In the genomic region with DNA sequence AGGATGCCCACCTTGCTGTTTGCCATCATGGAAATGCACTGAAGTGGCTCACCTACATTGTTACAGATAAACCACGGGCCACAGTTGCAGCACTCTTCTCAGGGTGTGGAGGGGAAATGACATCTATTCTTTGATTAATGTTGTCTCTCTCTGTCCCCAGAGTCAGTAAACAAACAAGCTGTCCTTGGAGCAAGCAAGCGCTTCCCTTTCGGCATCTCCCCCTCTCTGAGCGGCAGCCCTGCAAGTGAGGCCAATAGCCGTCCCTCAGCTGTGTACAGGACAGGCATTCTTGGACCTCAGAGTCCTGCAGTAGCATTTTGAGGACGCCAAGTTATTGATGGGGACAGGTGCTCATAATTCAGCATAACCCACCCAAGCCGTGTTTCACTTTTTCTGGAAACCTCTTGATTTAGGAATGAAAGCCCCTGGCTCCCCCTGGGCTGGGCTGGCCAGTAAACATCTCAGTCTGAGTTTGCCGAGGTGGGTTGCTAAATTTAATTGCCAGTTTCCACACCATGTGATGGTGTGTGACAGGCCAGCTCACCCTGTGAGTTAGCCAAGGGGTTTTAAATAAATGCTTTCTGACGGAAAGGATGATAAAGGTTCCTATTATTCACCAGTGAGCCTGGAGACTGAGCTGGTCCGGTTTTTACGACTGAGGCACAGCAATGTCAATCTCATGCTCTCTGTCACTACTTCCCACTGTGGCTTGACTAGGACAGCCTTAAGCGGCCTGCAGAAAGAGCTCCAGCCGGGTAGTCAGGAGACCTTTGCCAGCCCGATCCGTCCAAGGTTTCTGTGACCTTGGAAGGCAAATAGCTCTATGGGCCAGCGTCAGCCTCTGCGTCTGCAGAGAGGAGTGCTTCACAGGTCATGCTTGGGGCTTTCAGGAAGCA, we compare ENCODE assay signal across 27 cellular contexts.
DNase-seq lines count a peak whose midpoint lies in the region; TF ChIP-seq lines count a peak whose summit lies in the region.
"Had no signal": no experiment of that assay in that cellular context is flagged by ENCODE, and none has a peak within 500 bp of the region (broad histone marks: within the 10 kb centered on the region; RNA-seq: fewer than 3 reads in every experiment).

No MANE protein-coding gene starts in this region.

- TF ChIP-seq CTCF in HL-60 (IDR thresholded peaks at IDR 0.05; ENCODE audit: insufficient read depth, low read length) (no peak), PC-9 (conservative IDR thresholded peaks at IDR 0.05) (no peak), cardiac muscle cell (IDR thresholded peaks at IDR 0.05; ENCODE audit: low read depth, low read length) (no peak)

- no peak overlapping the region for H3K9ac ChIP-seq in trophoblast cell (ENCODE audit: low read length)
- H3K9ac ChIP-seq: KMS-11, parathyroid adenoma had no signal

- no peak overlapping the region for H3K4me3 Mint-ChIP-seq in activated T-helper 1 cell treated with anti-CD3 and anti-CD28 coated beads, Interleukin-12 subunit alpha, Interleukin-12 subunit beta, Interleukin-2, Interleukin-4 antibody, amounts not matched to agents 30 ng/mL and 10 ng/mL and 1 ng/mL, durations not matched to agents 14 hours and 24 hours and 36 hours
- H3K4me3 Mint-ChIP-seq in activated naive CD8-positive, alpha-beta T cell treated with anti-CD3 and anti-CD28 coated beads for 36 hours, result no peak overlapping the region
- H3K4me3 Mint-ChIP-seq: activated CD4-positive, alpha-beta memory T cell treated with anti-CD3 and anti-CD28 coated beads, Interleukin-2, amount 10 ng/mL, durations not matched to agents 7 days and 5 days; CD8-positive, alpha-beta memory T cell; memory B cell; naive thymus-derived CD4-positive, alpha-beta T cell; WTC11 had no signal

- no peak overlapping the region for H4K12ac ChIP-seq in trophoblast cell (ENCODE audit: low read depth, low read length)

- peaks cover 16% of the 10 kb centered on the region for H3K27me3 Mint-ChIP-seq in activated T-helper 1 cell treated with anti-CD3 and anti-CD28 coated beads, Interleukin-12 subunit alpha, Interleukin-12 subunit beta, Interleukin-2, Interleukin-4 antibody, amounts not matched to agents 30 ng/mL and 10 ng/mL and 1 ng/mL, durations not matched to agents 14 hours and 24 hours and 36 hours (ENCODE audit: insufficient read depth)
- no peaks in the 10 kb centered on the region for H3K27me3 Mint-ChIP-seq in activated naive CD8-positive, alpha-beta T cell treated with anti-CD3 and anti-CD28 coated beads for 36 hours

- WGBS in trophoblast cell (ENCODE audit: extremely low coverage, insufficient coverage, insufficient read length), result no CpG with 5 or more reads among the region's 17 CpGs

- H3K18ac ChIP-seq in trophoblast cell (ENCODE audit: low read length), result no peak overlapping the region

- no peak overlapping the region for H3K14ac ChIP-seq in trophoblast cell (ENCODE audit: low read length)

- H2BK120ac ChIP-seq in trophoblast cell (ENCODE audit: insufficient read depth, low read length, poor library complexity), result no peak overlapping the region

- H2AK5ac ChIP-seq in trophoblast cell (ENCODE audit: low read length), result no peak overlapping the region

- H3K9me3 Mint-ChIP-seq in activated T-helper 1 cell treated with anti-CD3 and anti-CD28 coated beads, Interleukin-12 subunit alpha, Interleukin-12 subunit beta, Interleukin-2, Interleukin-4 antibody, amounts not matched to agents 30 ng/mL and 10 ng/mL and 1 ng/mL, durations not matched to agents 14 hours and 24 hours and 36 hours, result no peaks in the 10 kb centered on the region
- no peaks in the 10 kb centered on the region for H3K9me3 Mint-ChIP-seq in activated naive CD8-positive, alpha-beta T cell treated with anti-CD3 and anti-CD28 coated beads for 36 hours
- H3K9me3 Mint-ChIP-seq: activated CD4-positive, alpha-beta memory T cell treated with anti-CD3 and anti-CD28 coated beads, Interleukin-2, amount 10 ng/mL, durations not matched to agents 7 days and 5 days; CD8-positive, alpha-beta memory T cell; memory B cell; naive thymus-derived CD4-positive, alpha-beta T cell had no signal

- H3K4ac ChIP-seq in trophoblast cell (ENCODE audit: low read depth, low read length), result no peak overlapping the region

- intact Hi-C loops in PC-9 (cut with micrococcal nuclease; ENCODE audit: unreplicated experiment), result no loop called here
- intact Hi-C loops in activated T-helper 1 cell treated with anti-CD3 and anti-CD28 coated beads, Interleukin-12 subunit alpha, Interleukin-12 subunit beta, Interleukin-2, Interleukin-4 antibody, amounts not matched to agents 30 ng/mL and 10 ng/mL and 1 ng/mL, durations not matched to agents 14 hours and 24 hours and 36 hours (cut with micrococcal nuclease), result no loop called here

- H3K23ac ChIP-seq in trophoblast cell (ENCODE audit: low read length), result no peak overlapping the region

- H3K9me3 ChIP-seq in PC-9 (ENCODE audit: insufficient read depth, low read depth) (no peaks in the 10 kb centered on the region), cardiac muscle cell (ENCODE audit: low read depth) (no peaks in the 10 kb centered on the region), trophoblast cell (ENCODE audit: insufficient read depth, low read depth, low read length) (no peaks in the 10 kb centered on the region)
- H3K9me3 ChIP-seq: transverse colon had no signal

- no peaks in the 10 kb centered on the region for H3K36me3 ChIP-seq in PC-9 (ENCODE audit: low read depth)
- H3K36me3 ChIP-seq in cardiac muscle cell, result no peaks in the 10 kb centered on the region
- no peaks in the 10 kb centered on the region for H3K36me3 ChIP-seq in trophoblast cell (ENCODE audit: control insufficient read depth in 1 of 2, insufficient read depth in 2 of 2, low read length in 2 of 2)
- H3K36me3 ChIP-seq: transverse colon had no signal

- CTCF ChIA-PET in PC-9 (lab: Charles Lee), result no interaction called here

- H3K4me1 ChIP-seq in PC-9 (replicated peaks; ENCODE audit: insufficient read depth) (peaks cover 34% of the 10 kb centered on the region), cardiac muscle cell (ENCODE audit: low read depth) (peaks cover 25% of the 10 kb centered on the region), trophoblast cell (ENCODE audit: control insufficient read depth in 1 of 2, insufficient read depth in 2 of 2, low read length in 2 of 2) (peaks cover 0 to 4% of the 10 kb centered on the region in 2 experiments)
- H3K4me1 ChIP-seq: parathyroid adenoma had no signal

- POLR2A ChIA-PET in PC-9 (lab: Charles Lee; ENCODE audit: unreplicated experiment), result no interaction called here

- no peaks in the 10 kb centered on the region for H3K9me2 ChIP-seq in PC-9 (ENCODE audit: insufficient read depth)

- peaks cover 8% of the 10 kb centered on the region for H3F3A ChIP-seq in PC-9 (ENCODE audit: insufficient read depth, low read depth)

- no peak overlapping the region for H2AFZ ChIP-seq in PC-9
- H2AFZ ChIP-seq in trophoblast cell (ENCODE audit: insufficient read depth, low read length, poor library complexity), result no peak overlapping the region
- H2AFZ ChIP-seq: parathyroid adenoma had no signal

- H3K4me3 ChIP-seq in HL-60 (replicated peaks; ENCODE audit: insufficient read depth, low read length), result no peak overlapping the region
- no peak overlapping the region for H3K4me3 ChIP-seq in PC-9
- no peak overlapping the region for H3K4me3 ChIP-seq in cardiac muscle cell
- H3K4me3 ChIP-seq in trophoblast cell (ENCODE audit: low read depth, low read length), result no peak overlapping the region
- H3K4me3 ChIP-seq: transverse colon had no signal

- H4K91ac ChIP-seq in trophoblast cell (ENCODE audit: low read depth, low read length), result peak overlapping the region; percentile 27

- no peaks in the 10 kb centered on the region for H3K4me1 Mint-ChIP-seq in activated T-helper 1 cell treated with anti-CD3 and anti-CD28 coated beads, Interleukin-12 subunit alpha, Interleukin-12 subunit beta, Interleukin-2, Interleukin-4 antibody, amounts not matched to agents 30 ng/mL and 10 ng/mL and 1 ng/mL, durations not matched to agents 14 hours and 24 hours and 36 hours (ENCODE audit: low read depth)
- peaks cover 9% of the 10 kb centered on the region for H3K4me1 Mint-ChIP-seq in activated naive CD8-positive, alpha-beta T cell treated with anti-CD3 and anti-CD28 coated beads for 36 hours
- H3K4me1 Mint-ChIP-seq: activated CD4-positive, alpha-beta memory T cell treated with anti-CD3 and anti-CD28 coated beads, Interleukin-2, amount 10 ng/mL, durations not matched to agents 7 days and 5 days; CD8-positive, alpha-beta memory T cell; memory B cell had no signal

- no peak overlapping the region for H4K8ac ChIP-seq in trophoblast cell (ENCODE audit: low read depth, low read length)

- no peak overlapping the region for H2BK12ac ChIP-seq in trophoblast cell (ENCODE audit: low read length)

- H3K27ac ChIP-seq in HL-60 (replicated peaks) (peak overlapping the region; percentile 99), PC-9 (peak overlapping the region; percentile 86), cardiac muscle cell (peak overlapping the region; percentile 46), trophoblast cell (ENCODE audit: low read depth, low read length) (no peak overlapping the region)
- H3K27ac ChIP-seq: KMS-11, parathyroid adenoma, transverse colon had no signal

- DNase-seq in HL-60 (ENCODE audit: low read depth in 1 of 2, low spot score in 1 of 2), result no peak
- no peak for DNase-seq in PC-9
- peak in 1 of 2 donors; percentile 53 for DNase-seq in cardiac muscle cell (ENCODE audit: low read depth in 1 of 2, low spot score in 1 of 2)
- DNase-seq in trophoblast cell, result no peak
- no peak for DNase-seq in glomerular visceral epithelial cell (ENCODE audit: extremely low spot score)
- no peak for DNase-seq in activated T-helper 1 cell treated with anti-CD3 and anti-CD28 coated beads, Interleukin-12 subunit alpha, Interleukin-12 subunit beta, Interleukin-2, Interleukin-4 antibody, amounts not matched to agents 30 ng/mL and 10 ng/mL and 1 ng/mL, durations not matched to agents 14 hours and 24 hours and 36 hours (ENCODE audit: low spot score)
- no peak for DNase-seq in activated naive CD8-positive, alpha-beta T cell treated with anti-CD3 and anti-CD28 coated beads for 36 hours
- DNase-seq in NCI-H1048 (lab: John Stamatoyannopoulos, UW), result no peak
- DNase-seq: activated CD4-positive, alpha-beta memory T cell treated with anti-CD3 and anti-CD28 coated beads, Interleukin-2, amount 10 ng/mL, durations not matched to agents 7 days and 5 days; activated T-cell treated with anti-CD3 and anti-CD28 coated beads for 4 hours; amygdala; caudate nucleus; CD8-positive, alpha-beta memory T cell; DMS79; foreskin fibroblast; H7; kidney; naive thymus-derived CD4-positive, alpha-beta T cell; NCI-H82; stimulated activated CD4-positive, alpha-beta T cell treated with anti-CD3 and anti-CD28 coated beads, Interleukin-2, amount 100 ng/mL, for 24 hours; stimulated activated naive CD8-positive, alpha-beta T cell treated with anti-CD3 and anti-CD28 coated beads, Interleukin-15, Interleukin-2, amounts not matched to agents 100 U/mL and 50 U/mL, for 24 hours; T-helper 9 cell; transverse colon had no signal

- no peaks in the 10 kb centered on the region for H3K79me2 ChIP-seq in PC-9 (ENCODE audit: low read depth)
- H3K79me2 ChIP-seq in trophoblast cell (ENCODE audit: control insufficient read depth, insufficient read depth, low read length, poor library complexity), result no peaks in the 10 kb centered on the region
- H3K79me2 ChIP-seq: parathyroid adenoma had no signal

- BruUV-seq in PC-9 (replicated peaks; lab: Mats Ljungman, UMichigan), result no TSS peak

- no peaks in the 10 kb centered on the region for H4K20me1 ChIP-seq in PC-9 (ENCODE audit: insufficient read depth)

- H3K27me3 ChIP-seq in HL-60 (ENCODE audit: insufficient read depth, poor library complexity, severe bottlenecking), result no peaks in the 10 kb centered on the region
- H3K27me3 ChIP-seq in PC-9 (ENCODE audit: insufficient read depth, low read depth), result no peaks in the 10 kb centered on the region
- H3K27me3 ChIP-seq in cardiac muscle cell, result no peaks in the 10 kb centered on the region
- H3K27me3 ChIP-seq in trophoblast cell (ENCODE audit: insufficient read depth, low read length), result no peaks in the 10 kb centered on the region
- H3K27me3 ChIP-seq: transverse colon had no signal

- no peak overlapping the region for H2BK5ac ChIP-seq in trophoblast cell (ENCODE audit: low read depth, low read length, poor library complexity)

- no peaks in the 10 kb centered on the region for H3K36me3 Mint-ChIP-seq in activated T-helper 1 cell treated with anti-CD3 and anti-CD28 coated beads, Interleukin-12 subunit alpha, Interleukin-12 subunit beta, Interleukin-2, Interleukin-4 antibody, amounts not matched to agents 30 ng/mL and 10 ng/mL and 1 ng/mL, durations not matched to agents 14 hours and 24 hours and 36 hours (ENCODE audit: low read depth)
- no peaks in the 10 kb centered on the region for H3K36me3 Mint-ChIP-seq in activated naive CD8-positive, alpha-beta T cell treated with anti-CD3 and anti-CD28 coated beads for 36 hours
- H3K36me3 Mint-ChIP-seq: CD8-positive, alpha-beta memory T cell; memory B cell; naive thymus-derived CD4-positive, alpha-beta T cell; WTC11 had no signal

- H3K27ac Mint-ChIP-seq in activated T-helper 1 cell treated with anti-CD3 and anti-CD28 coated beads, Interleukin-12 subunit alpha, Interleukin-12 subunit beta, Interleukin-2, Interleukin-4 antibody, amounts not matched to agents 30 ng/mL and 10 ng/mL and 1 ng/mL, durations not matched to agents 14 hours and 24 hours and 36 hours, result no peak overlapping the region
- no peak overlapping the region for H3K27ac Mint-ChIP-seq in activated naive CD8-positive, alpha-beta T cell treated with anti-CD3 and anti-CD28 coated beads for 36 hours
- H3K27ac Mint-ChIP-seq: activated CD4-positive, alpha-beta memory T cell treated with anti-CD3 and anti-CD28 coated beads, Interleukin-2, amount 10 ng/mL, durations not matched to agents 7 days and 5 days; CD8-positive, alpha-beta memory T cell; memory B cell; WTC11 had no signal

- H3K4me2 ChIP-seq in PC-9 (peak overlapping the region; percentile 62), trophoblast cell (ENCODE audit: low read length) (no peak overlapping the region)
- H3K4me2 ChIP-seq: KMS-11 had no signal

- no peaks in the 10 kb centered on the region for H3K79me1 ChIP-seq in trophoblast cell (ENCODE audit: low read length)
